17 cellular contexts compared by ENCODE assay signal in the genomic region with DNA sequence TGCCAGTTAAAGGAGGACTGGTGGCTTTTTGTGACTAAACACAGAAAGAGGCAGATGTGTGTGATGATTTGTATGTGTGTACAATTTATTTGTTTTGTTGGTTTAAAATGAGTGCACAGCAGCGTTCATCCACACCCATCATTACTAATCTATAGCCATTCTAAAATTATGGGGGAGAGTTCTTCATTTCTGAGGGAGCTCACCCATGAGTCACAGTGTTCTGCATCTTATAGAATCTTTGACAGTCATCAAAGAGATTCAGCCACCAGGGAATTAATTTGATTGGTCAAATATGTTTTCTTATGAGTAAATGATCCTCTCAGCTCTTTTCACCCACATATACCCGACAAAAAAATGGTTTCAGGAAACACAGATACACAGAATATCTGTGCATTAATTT.
DNase-seq lines count a peak whose midpoint lies in the region; ATAC-seq, FAIRE-seq and TF ChIP-seq lines count a peak whose summit lies in the region.
"Had no signal": no experiment of that assay in that cellular context is flagged by ENCODE, and none has a peak within 500 bp of the region (broad histone marks: within the 10 kb centered on the region; RNA-seq: fewer than 3 reads in every experiment).

No MANE protein-coding gene starts in this region.

- ATAC-seq in HG02610 (IDR thresholded peaks at IDR 0.05; ENCODE audit: unreplicated experiment) (no peak), GM21825 (IDR thresholded peaks at IDR 0.05; ENCODE audit: unreplicated experiment) (no peak)

- H3K9me3 Mint-ChIP-seq in astrocyte (ENCODE audit: unreplicated experiment) (no peaks in the 10 kb centered on the region), osteocyte (ENCODE audit: unreplicated experiment) (no peaks in the 10 kb centered on the region)

- intact Hi-C loops in cardiac septum (cut with DNase I), result no loop called here

- H4K20me1 ChIP-seq in KMS-11 (ENCODE audit: insufficient read depth) (no peaks in the 10 kb centered on the region), astrocyte (ENCODE audit: insufficient read depth, low read length) (no peaks in the 10 kb centered on the region)

- no peaks in the 10 kb centered on the region for H3K9me3 ChIP-seq in astrocyte (ENCODE audit: insufficient read depth, low read depth, low read length)
- H3K9me3 ChIP-seq: SJCRH30 had no signal

- FAIRE-seq in astrocyte (lab: Jason Lieb, UNC), result peak; percentile 29
- FAIRE-seq: G401.6, GM12891, GM18507 had no signal

- H3K4me1 Mint-ChIP-seq in astrocyte (ENCODE audit: low read depth, unreplicated experiment) (peaks cover 19% of the 10 kb centered on the region), osteocyte (ENCODE audit: unreplicated experiment) (peaks cover 38% of the 10 kb centered on the region)
- H3K4me1 Mint-ChIP-seq: CD4-positive, CD25-positive, alpha-beta regulatory T cell; IgD-negative memory B cell had no signal

- peaks cover 1% of the 10 kb centered on the region for H3K36me3 Mint-ChIP-seq in astrocyte (ENCODE audit: low read depth, unreplicated experiment)
- peaks cover 1% of the 10 kb centered on the region for H3K36me3 Mint-ChIP-seq in osteocyte (ENCODE audit: unreplicated experiment)
- H3K36me3 Mint-ChIP-seq: CD4-positive, CD25-positive, alpha-beta regulatory T cell; IgD-negative memory B cell had no signal

- H3K9ac ChIP-seq in KMS-11 (no peak overlapping the region), astrocyte (ENCODE audit: low read length) (no peak overlapping the region)

- H3K79me2 ChIP-seq in KMS-11 (ENCODE audit: insufficient read depth, low read depth), result no peaks in the 10 kb centered on the region
- no peaks in the 10 kb centered on the region for H3K79me2 ChIP-seq in astrocyte (ENCODE audit: insufficient read depth, low read length)

- H3K4me1 ChIP-seq in KMS-11 (ENCODE audit: low read depth, poor library complexity, severe bottlenecking) (peaks cover 30% of the 10 kb centered on the region), astrocyte (ENCODE audit: insufficient read depth, low read length) (peaks cover 7% of the 10 kb centered on the region)
- H3K4me1 ChIP-seq: SJCRH30 had no signal

- H3K4me3 ChIP-seq in KMS-11 (IDR thresholded peaks at IDR 0.05; ENCODE audit: insufficient read depth, low read depth, low read length), result no peak overlapping the region
- no peak overlapping the region for H3K4me3 ChIP-seq in astrocyte (ENCODE audit: insufficient read depth, low read depth, low read length)
- H3K4me3 ChIP-seq: SJCRH30 had no signal

- H3K27ac Mint-ChIP-seq in astrocyte (ENCODE audit: unreplicated experiment) (no peak overlapping the region), osteocyte (ENCODE audit: unreplicated experiment) (no peak overlapping the region)
- H3K27ac Mint-ChIP-seq: CD4-positive, CD25-positive, alpha-beta regulatory T cell; IgD-negative memory B cell had no signal

- DNase-seq in EH (ENCODE audit: low read depth) (peak; percentile 19), astrocyte (ENCODE audit: low read depth) (no peak), osteocyte (ENCODE audit: extremely low spot score, unreplicated experiment) (no peak), cardiac septum (ENCODE audit: low spot score) (no peak)
- DNase-seq in stimulated activated CD4-positive, alpha-beta T cell treated with anti-CD3 and anti-CD28 coated beads, Interleukin-4, amount 100 ng/mL, for 1 hour, result no peak
- DNase-seq: CD4-positive, CD25-positive, alpha-beta regulatory T cell; NCI-H1930; NCI-H446; SJCRH30; SW 1271 had no signal

- H3K4me3 Mint-ChIP-seq in astrocyte (ENCODE audit: unreplicated experiment) (no peak overlapping the region), osteocyte (ENCODE audit: unreplicated experiment) (peak overlapping the region; percentile 0)
- H3K4me3 Mint-ChIP-seq: CD4-positive, CD25-positive, alpha-beta regulatory T cell; IgD-negative memory B cell had no signal

- H3K27ac ChIP-seq in KMS-11 (no peak overlapping the region), astrocyte (ENCODE audit: low read depth, low read length) (no peak overlapping the region)
- H3K27ac ChIP-seq: SJCRH30 had no signal

- H3K4me2 ChIP-seq in KMS-11, result peak overlapping the region; percentile 58; the same call in 1 of the 2 replicates
- H3K4me2 ChIP-seq in astrocyte (ENCODE audit: low read length), result peak overlapping the region; percentile 13

- no peaks in the 10 kb centered on the region for H3K27me3 ChIP-seq in KMS-11 (ENCODE audit: insufficient read depth, low read depth)
- no peaks in the 10 kb centered on the region for H3K27me3 ChIP-seq in astrocyte (ENCODE audit: insufficient read depth, low read length)
- H3K27me3 ChIP-seq: SJCRH30 had no signal

- H2AFZ ChIP-seq in KMS-11 (ENCODE audit: low read depth), result no peak overlapping the region
- no peak overlapping the region for H2AFZ ChIP-seq in astrocyte (ENCODE audit: low read depth, low read length)

- TF ChIP-seq CTCF in KMS-11 (conservative IDR thresholded peaks at IDR 0.05; ENCODE audit: low read depth, low read length) (no peak), astrocyte (IDR thresholded peaks at IDR 0.05; ENCODE audit: insufficient read depth, low read depth, low read length) (no peak), osteocyte (IDR thresholded peaks at IDR 0.05) (no peak)

- H3K36me3 ChIP-seq in KMS-11 (ENCODE audit: insufficient read depth) (no peaks in the 10 kb centered on the region), astrocyte (ENCODE audit: insufficient read depth, low read length) (no peaks in the 10 kb centered on the region)
- H3K36me3 ChIP-seq: SJCRH30 had no signal

- no peaks in the 10 kb centered on the region for H3K27me3 Mint-ChIP-seq in astrocyte (ENCODE audit: low read depth, unreplicated experiment)
- no peaks in the 10 kb centered on the region for H3K27me3 Mint-ChIP-seq in osteocyte (ENCODE audit: unreplicated experiment)
- H3K27me3 Mint-ChIP-seq: CD4-positive, CD25-positive, alpha-beta regulatory T cell; IgD-negative memory B cell had no signal
